Comparison of ENCODE assay signal across 1 cellular context in the genomic region with DNA sequence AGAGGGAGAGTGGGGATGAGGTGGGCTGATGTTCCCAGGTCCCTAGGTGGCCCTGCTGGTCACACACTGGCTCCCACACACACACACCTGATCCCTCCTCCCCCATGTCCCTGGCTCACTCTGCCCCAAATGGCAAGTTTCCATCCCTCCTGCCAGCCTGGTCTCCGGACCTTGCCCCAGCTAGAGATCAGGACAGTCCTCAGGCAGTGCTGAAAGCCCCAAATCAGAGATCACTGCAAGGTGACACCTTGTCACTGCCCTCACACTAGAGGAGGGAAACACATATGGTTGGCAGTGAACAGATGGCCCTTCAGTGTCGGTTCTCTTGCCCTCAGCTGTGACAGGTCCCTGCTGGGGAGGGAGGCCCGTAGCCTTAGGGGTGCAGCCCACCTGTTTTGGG.
TF ChIP-seq lines count a peak whose summit lies in the region.

No MANE protein-coding gene starts in this region.

TF ChIP-seq in K562, 482 proteins besides CTCF, POLR2A, EP300 and RAD21 (continued from another document):
- TF ChIP-seq MTA2 (IDR thresholded peaks at IDR 0.05; ENCODE audit: low read depth): no peak
- no peak for TF ChIP-seq ZNF212 (CRISPR knock-in tag; IDR thresholded peaks at IDR 0.05)
TF ChIP-seq in K562: peak in this region for 3.
